1 cellular context compared by ENCODE assay signal in genomic region chr19:33040994-33041827, GRCh38.
TF ChIP-seq lines count a peak whose summit lies in the region.

No MANE protein-coding gene starts in this region.

TF ChIP-seq in HepG2, 621 proteins besides CTCF, POLR2A, EP300 and RAD21 (continued from another document and continues in another):
- TF ChIP-seq, protein P1, sequence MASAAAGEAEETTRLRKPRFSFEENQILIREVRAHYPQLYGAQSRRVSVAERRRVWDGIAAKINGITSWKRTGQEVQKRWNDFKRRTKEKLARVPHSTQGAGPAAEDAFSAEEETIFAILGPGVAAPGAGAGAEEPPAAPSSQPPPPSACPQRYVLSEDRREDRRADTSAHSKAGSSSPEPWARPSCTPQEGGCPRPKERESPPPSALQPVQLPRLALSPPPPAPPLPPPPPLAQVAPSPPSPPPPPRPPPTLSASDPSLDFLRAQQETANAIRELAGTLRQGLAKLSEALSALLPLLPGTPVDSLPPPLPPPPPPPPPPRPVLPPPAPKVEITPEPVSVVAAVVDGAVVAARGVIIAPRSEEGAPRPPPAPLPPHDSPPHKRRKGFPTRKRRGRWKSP (CRISPR knock-in tag; IDR thresholded peaks at IDR 0.05) = peak; percentile 75; the same call in 1 of the 2 replicates
- TF ChIP-seq NCOA1 (CRISPR knock-in tag; IDR thresholded peaks at IDR 0.05) (no peak; the same call in 1 of the 2 replicates), ZBTB37 (CRISPR knock-in tag; IDR thresholded peaks at IDR 0.05) (peak; percentile 63; the same call in 1 of the 2 replicates), RXRB (CRISPR knock-in tag; IDR thresholded peaks at IDR 0.05; ENCODE audit: borderline replicate concordance) (peak; percentile 99), FOSL1 (CRISPR knock-in tag; IDR thresholded peaks at IDR 0.05; ENCODE audit: borderline replicate concordance) (0 out of 2 replicates have a peak, but pooled peaks have one; percentile 24), HNF4G (IDR thresholded peaks at IDR 0.05; ENCODE audit: borderline replicate concordance, low read depth, low read length) (peak; percentile 92), HNF4G (CRISPR knock-in tag; IDR thresholded peaks at IDR 0.05; ENCODE audit: borderline replicate concordance, low read depth) (peak; percentile 81), ZNF335 (CRISPR knock-in tag; IDR thresholded peaks at IDR 0.05) (peak; percentile 86), BRD4 (CRISPR knock-in tag; IDR thresholded peaks at IDR 0.05) (peak; percentile 60; the same call in 1 of the 2 replicates), IRX3 (CRISPR knock-in tag; IDR thresholded peaks at IDR 0.05; ENCODE audit: borderline replicate concordance, low read depth) (no peak), THAP11 (CRISPR knock-in tag; IDR thresholded peaks at IDR 0.05) (peak; percentile 67), NCOA2 (CRISPR knock-in tag; IDR thresholded peaks at IDR 0.05) (peak; percentile 97), FLYWCH1 (CRISPR knock-in tag; IDR thresholded peaks at IDR 0.05) (no peak), ZNF644 (CRISPR knock-in tag; IDR thresholded peaks at IDR 0.05; ENCODE audit: low read depth) (peak; percentile 68; the same call in 1 of the 2 replicates), ELF3 (CRISPR knock-in tag; IDR thresholded peaks at IDR 0.05) (peak; percentile 87), GMEB1 (CRISPR knock-in tag; IDR thresholded peaks at IDR 0.05; ENCODE audit: borderline replicate concordance) (peak; percentile 40; the same call in 1 of the 2 replicates), MAZ (IDR thresholded peaks at IDR 0.05; ENCODE audit: borderline replicate concordance, low read depth, low read length) (peak; percentile 70; the same call in 1 of the 2 replicates), MAZ (CRISPR knock-in tag; IDR thresholded peaks at IDR 0.05; ENCODE audit: low read depth) (0 out of 2 replicates have a peak, but pooled peaks have one; percentile 34), ZNF362 (CRISPR knock-in tag; IDR thresholded peaks at IDR 0.05; ENCODE audit: borderline replicate concordance) (peak; percentile 48), KMT2B (CRISPR knock-in tag; IDR thresholded peaks at IDR 0.05) (peak; percentile 28; the same call in 1 of the 2 replicates), HMGA1 (CRISPR knock-in tag; conservative IDR thresholded peaks at IDR 0.05) (no peak), BCL3 (CRISPR knock-in tag; IDR thresholded peaks at IDR 0.05) (0 out of 2 replicates have a peak, but pooled peaks have one; percentile 25), TBL1XR1 (IDR thresholded peaks at IDR 0.05; ENCODE audit: borderline replicate concordance, low read length, partially characterized antibody) (peak; percentile 57), IRF2 (CRISPR knock-in tag; IDR thresholded peaks at IDR 0.05) (peak; percentile 83), ZNF781 (CRISPR knock-in tag; IDR thresholded peaks at IDR 0.05; ENCODE audit: borderline replicate concordance, not compliant biosample characterization) (peak; percentile 33), RFX3 (CRISPR knock-in tag; IDR thresholded peaks at IDR 0.05) (peak; percentile 35; the same call in 1 of the 2 replicates), HIVEP1 (CRISPR knock-in tag; IDR thresholded peaks at IDR 0.05) (peak; percentile 83; the same call in 1 of the 2 replicates), THAP9 (CRISPR knock-in tag; IDR thresholded peaks at IDR 0.05; ENCODE audit: borderline replicate concordance) (no peak; the same call in 1 of the 2 replicates), MED1 (CRISPR knock-in tag; IDR thresholded peaks at IDR 0.05) (peak; percentile 95), ZNF724P (CRISPR knock-in tag; IDR thresholded peaks at IDR 0.05; ENCODE audit: borderline replicate concordance) (peak; percentile 37; the same call in 1 of the 2 replicates)
- TF ChIP-seq, protein P2, sequence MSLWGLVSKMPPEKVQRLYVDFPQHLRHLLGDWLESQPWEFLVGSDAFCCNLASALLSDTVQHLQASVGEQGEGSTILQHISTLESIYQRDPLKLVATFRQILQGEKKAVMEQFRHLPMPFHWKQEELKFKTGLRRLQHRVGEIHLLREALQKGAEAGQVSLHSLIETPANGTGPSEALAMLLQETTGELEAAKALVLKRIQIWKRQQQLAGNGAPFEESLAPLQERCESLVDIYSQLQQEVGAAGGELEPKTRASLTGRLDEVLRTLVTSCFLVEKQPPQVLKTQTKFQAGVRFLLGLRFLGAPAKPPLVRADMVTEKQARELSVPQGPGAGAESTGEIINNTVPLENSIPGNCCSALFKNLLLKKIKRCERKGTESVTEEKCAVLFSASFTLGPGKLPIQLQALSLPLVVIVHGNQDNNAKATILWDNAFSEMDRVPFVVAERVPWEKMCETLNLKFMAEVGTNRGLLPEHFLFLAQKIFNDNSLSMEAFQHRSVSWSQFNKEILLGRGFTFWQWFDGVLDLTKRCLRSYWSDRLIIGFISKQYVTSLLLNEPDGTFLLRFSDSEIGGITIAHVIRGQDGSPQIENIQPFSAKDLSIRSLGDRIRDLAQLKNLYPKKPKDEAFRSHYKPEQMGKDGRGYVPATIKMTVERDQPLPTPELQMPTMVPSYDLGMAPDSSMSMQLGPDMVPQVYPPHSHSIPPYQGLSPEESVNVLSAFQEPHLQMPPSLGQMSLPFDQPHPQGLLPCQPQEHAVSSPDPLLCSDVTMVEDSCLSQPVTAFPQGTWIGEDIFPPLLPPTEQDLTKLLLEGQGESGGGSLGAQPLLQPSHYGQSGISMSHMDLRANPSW (CRISPR knock-in tag; IDR thresholded peaks at IDR 0.05; ENCODE audit: borderline replicate concordance) = peak; percentile 89; the same call in 1 of the 2 replicates
- TF ChIP-seq, protein P3, sequence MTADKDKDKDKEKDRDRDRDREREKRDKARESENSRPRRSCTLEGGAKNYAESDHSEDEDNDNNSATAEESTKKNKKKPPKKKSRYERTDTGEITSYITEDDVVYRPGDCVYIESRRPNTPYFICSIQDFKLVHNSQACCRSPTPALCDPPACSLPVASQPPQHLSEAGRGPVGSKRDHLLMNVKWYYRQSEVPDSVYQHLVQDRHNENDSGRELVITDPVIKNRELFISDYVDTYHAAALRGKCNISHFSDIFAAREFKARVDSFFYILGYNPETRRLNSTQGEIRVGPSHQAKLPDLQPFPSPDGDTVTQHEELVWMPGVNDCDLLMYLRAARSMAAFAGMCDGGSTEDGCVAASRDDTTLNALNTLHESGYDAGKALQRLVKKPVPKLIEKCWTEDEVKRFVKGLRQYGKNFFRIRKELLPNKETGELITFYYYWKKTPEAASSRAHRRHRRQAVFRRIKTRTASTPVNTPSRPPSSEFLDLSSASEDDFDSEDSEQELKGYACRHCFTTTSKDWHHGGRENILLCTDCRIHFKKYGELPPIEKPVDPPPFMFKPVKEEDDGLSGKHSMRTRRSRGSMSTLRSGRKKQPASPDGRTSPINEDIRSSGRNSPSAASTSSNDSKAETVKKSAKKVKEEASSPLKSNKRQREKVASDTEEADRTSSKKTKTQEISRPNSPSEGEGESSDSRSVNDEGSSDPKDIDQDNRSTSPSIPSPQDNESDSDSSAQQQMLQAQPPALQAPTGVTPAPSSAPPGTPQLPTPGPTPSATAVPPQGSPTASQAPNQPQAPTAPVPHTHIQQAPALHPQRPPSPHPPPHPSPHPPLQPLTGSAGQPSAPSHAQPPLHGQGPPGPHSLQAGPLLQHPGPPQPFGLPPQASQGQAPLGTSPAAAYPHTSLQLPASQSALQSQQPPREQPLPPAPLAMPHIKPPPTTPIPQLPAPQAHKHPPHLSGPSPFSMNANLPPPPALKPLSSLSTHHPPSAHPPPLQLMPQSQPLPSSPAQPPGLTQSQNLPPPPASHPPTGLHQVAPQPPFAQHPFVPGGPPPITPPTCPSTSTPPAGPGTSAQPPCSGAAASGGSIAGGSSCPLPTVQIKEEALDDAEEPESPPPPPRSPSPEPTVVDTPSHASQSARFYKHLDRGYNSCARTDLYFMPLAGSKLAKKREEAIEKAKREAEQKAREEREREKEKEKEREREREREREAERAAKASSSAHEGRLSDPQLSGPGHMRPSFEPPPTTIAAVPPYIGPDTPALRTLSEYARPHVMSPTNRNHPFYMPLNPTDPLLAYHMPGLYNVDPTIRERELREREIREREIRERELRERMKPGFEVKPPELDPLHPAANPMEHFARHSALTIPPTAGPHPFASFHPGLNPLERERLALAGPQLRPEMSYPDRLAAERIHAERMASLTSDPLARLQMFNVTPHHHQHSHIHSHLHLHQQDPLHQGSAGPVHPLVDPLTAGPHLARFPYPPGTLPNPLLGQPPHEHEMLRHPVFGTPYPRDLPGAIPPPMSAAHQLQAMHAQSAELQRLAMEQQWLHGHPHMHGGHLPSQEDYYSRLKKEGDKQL (CRISPR knock-in tag; IDR thresholded peaks at IDR 0.05; ENCODE audit: low read depth) = peak; percentile 72
- TF ChIP-seq, protein P4, sequence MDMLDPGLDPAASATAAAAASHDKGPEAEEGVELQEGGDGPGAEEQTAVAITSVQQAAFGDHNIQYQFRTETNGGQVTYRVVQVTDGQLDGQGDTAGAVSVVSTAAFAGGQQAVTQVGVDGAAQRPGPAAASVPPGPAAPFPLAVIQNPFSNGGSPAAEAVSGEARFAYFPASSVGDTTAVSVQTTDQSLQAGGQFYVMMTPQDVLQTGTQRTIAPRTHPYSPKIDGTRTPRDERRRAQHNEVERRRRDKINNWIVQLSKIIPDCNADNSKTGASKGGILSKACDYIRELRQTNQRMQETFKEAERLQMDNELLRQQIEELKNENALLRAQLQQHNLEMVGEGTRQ (IDR thresholded peaks at IDR 0.05; ENCODE audit: low read depth, low read length) = no peak
- TF ChIP-seq, protein P4 (CRISPR knock-in tag; IDR thresholded peaks at IDR 0.05; ENCODE audit: borderline replicate concordance) = peak; percentile 16; the same call in 1 of the 2 replicates
